24 cellular contexts compared by ENCODE assay signal in genomic region chr22:17631076-17631565, GRCh38. TPM values are rescaled to one million over a fixed set of nuclear protein-coding genes. Genes with fewer than 3 reads are reported as not detected.
DNase-seq lines count a peak whose midpoint lies in the region; ATAC-seq, FAIRE-seq and TF ChIP-seq lines count a peak whose summit lies in the region.
"Had no signal": no experiment of that assay in that cellular context is flagged by ENCODE, and none has a peak within 500 bp of the region (broad histone marks: within the 10 kb centered on the region; RNA-seq: fewer than 3 reads in every experiment).

No MANE protein-coding gene starts in this region.

- peaks cover 14% of the 10 kb centered on the region for H3K4me1 Mint-ChIP-seq in activated naive CD4-positive, alpha-beta T cell treated with anti-CD3 and anti-CD28 coated beads, Interleukin-2, amount 50 U/mL, for 24 hours
- H3K4me1 Mint-ChIP-seq in activated naive CD4-positive, alpha-beta T cell treated with anti-CD3 and anti-CD28 coated beads for 36 hours (ENCODE audit: low read depth) = peaks cover 7% of the 10 kb centered on the region
- peaks cover 31% of the 10 kb centered on the region for H3K4me1 Mint-ChIP-seq in brain
- H3K4me1 Mint-ChIP-seq in mesothelial cell of epicardium = peaks cover 22% of the 10 kb centered on the region

- peak overlapping the region; percentile 33 for H3K4me3 Mint-ChIP-seq in activated naive CD4-positive, alpha-beta T cell treated with anti-CD3 and anti-CD28 coated beads, Interleukin-2, amount 50 U/mL, for 24 hours
- no peak overlapping the region for H3K4me3 Mint-ChIP-seq in activated naive CD4-positive, alpha-beta T cell treated with anti-CD3 and anti-CD28 coated beads for 36 hours
- H3K4me3 Mint-ChIP-seq in brain (peak overlapping the region in 4 of 5 experiments; percentile 54 to 80 (median 60)), mesothelial cell of epicardium (no peak overlapping the region)

- DNase-seq in activated naive CD4-positive, alpha-beta T cell treated with anti-CD3 and anti-CD28 coated beads for 36 hours = no peak
- DNase-seq in mesothelial cell of epicardium (ENCODE audit: low spot score in 2 of 2, unreplicated experiment in 2 of 2) = no peak
- DNase-seq in gastrocnemius medialis = peak in 1 of 2 donors; percentile 67
- no peak for DNase-seq in KBM-7
- no peak for DNase-seq in frontal cortex (ENCODE audit: low spot score in 2 of 2)
- no peak for DNase-seq in midbrain (lab: John Stamatoyannopoulos, UW)
- DNase-seq: 8988T; CD4-positive, alpha-beta memory T cell; DMS153; NCI-H1105; NCI-H2081; NCI-H2171; NCI-H345; NCI-H524; NCI-H82; Peyer's patch had no signal

- FAIRE-seq in frontal cortex (lab: Jason Lieb, UNC) = no peak
- FAIRE-seq: GM12891, HepG2 had no signal

- no peaks in the 10 kb centered on the region for H3K9me3 Mint-ChIP-seq in activated naive CD4-positive, alpha-beta T cell treated with anti-CD3 and anti-CD28 coated beads, Interleukin-2, amount 50 U/mL, for 24 hours
- H3K9me3 Mint-ChIP-seq in activated naive CD4-positive, alpha-beta T cell treated with anti-CD3 and anti-CD28 coated beads for 36 hours = no peaks in the 10 kb centered on the region
- H3K9me3 Mint-ChIP-seq in brain (no peaks in the 10 kb centered on the region), mesothelial cell of epicardium (no peaks in the 10 kb centered on the region)

- TF ChIP-seq CTCF in brain (conservative IDR thresholded peaks at IDR 0.05) (no peak), mesothelial cell of epicardium (IDR thresholded peaks at IDR 0.05; ENCODE audit: unreplicated experiment) (no peak), gastrocnemius medialis (IDR thresholded peaks at IDR 0.05 in 4 of 5, conservative IDR thresholded peaks at IDR 0.05 in 1 of 5) (no peak)

- H3K27me3 Mint-ChIP-seq in activated naive CD4-positive, alpha-beta T cell treated with anti-CD3 and anti-CD28 coated beads, Interleukin-2, amount 50 U/mL, for 24 hours = no peaks in the 10 kb centered on the region
- H3K27me3 Mint-ChIP-seq in activated naive CD4-positive, alpha-beta T cell treated with anti-CD3 and anti-CD28 coated beads for 36 hours (ENCODE audit: low read depth) = no peaks in the 10 kb centered on the region
- peaks cover 5% of the 10 kb centered on the region for H3K27me3 Mint-ChIP-seq in brain
- no peaks in the 10 kb centered on the region for H3K27me3 Mint-ChIP-seq in mesothelial cell of epicardium (ENCODE audit: low read depth)
- H3K27me3 Mint-ChIP-seq: CD4-positive, alpha-beta memory T cell had no signal

- H3K36me3 ChIP-seq in gastrocnemius medialis = no peaks in the 10 kb centered on the region
- H3K36me3 ChIP-seq: HAP-1 had no signal

- peak; percentile 9 to 45 for ATAC-seq in gastrocnemius medialis
- ATAC-seq: HepG2, Right ventricle myocardium inferior had no signal

- intact Hi-C loops in activated naive CD4-positive, alpha-beta T cell treated with anti-CD3 and anti-CD28 coated beads for 36 hours (cut with micrococcal nuclease) = no loop called here
- intact Hi-C loops in gastrocnemius medialis (cut with DNase I; ENCODE audit: low total_unique reads) = loop anchor here (10.0 kb wide), 1 partner anchor 556 kb away; no protein-coding TSS in a partner anchor

- in situ Hi-C loops in gastrocnemius medialis (cut with MboI; ENCODE audit: low sequenced_read_pairs in 4 of 4) (loop anchor here in 2 of 4 donors (10.0 to 25.0 kb wide), 2 partner anchors 56 to 469 kb away; partner anchors contain the start of gene HDHD5 (in 1 of the 2)), KBM-7 (cut with MboI; ENCODE audit: low pct_unique_long_range_greater_than_20kb, low sequenced_read_pairs) (no loop called here)

- CTCF ChIA-PET in activated naive CD4-positive, alpha-beta T cell treated with anti-CD3 and anti-CD28 coated beads for 36 hours (lab: Charles Lee) = interaction anchor here (0.6 kb wide), 1 partner anchor 61 kb away, joined by 4 read pairs; no protein-coding TSS in a partner anchor

- no peaks in the 10 kb centered on the region for H3K9me3 ChIP-seq in gastrocnemius medialis
- H3K9me3 ChIP-seq: BLaER1 treated with 17β-estradiol and CSF1 and Interleukin-3, amounts not matched to agents 10 nM and 100 nM; HAP-1; Peyer's patch had no signal

- H3K27me3 ChIP-seq in gastrocnemius medialis = no peaks in the 10 kb centered on the region
- H3K27me3 ChIP-seq: BLaER1 treated with 17β-estradiol and CSF1 and Interleukin-3, amounts not matched to agents 10 nM and 100 nM; Peyer's patch had no signal

- H3K36me3 Mint-ChIP-seq in activated naive CD4-positive, alpha-beta T cell treated with anti-CD3 and anti-CD28 coated beads, Interleukin-2, amount 50 U/mL, for 24 hours = no peaks in the 10 kb centered on the region
- H3K36me3 Mint-ChIP-seq in activated naive CD4-positive, alpha-beta T cell treated with anti-CD3 and anti-CD28 coated beads for 36 hours (ENCODE audit: low read depth) = peaks cover 3% of the 10 kb centered on the region
- H3K36me3 Mint-ChIP-seq in brain (peaks cover 6% of the 10 kb centered on the region), mesothelial cell of epicardium (no peaks in the 10 kb centered on the region)

- peaks cover 17 to 31% of the 10 kb centered on the region in 2 donors for H3K4me1 ChIP-seq in gastrocnemius medialis
- H3K4me1 ChIP-seq: HAP-1 had no signal

- H3K27ac ChIP-seq in gastrocnemius medialis = peak overlapping the region in 3 of 4 donors; percentile 1 to 30 (median 29)
- H3K27ac ChIP-seq: BLaER1 treated with 17β-estradiol and CSF1 and Interleukin-3, amounts not matched to agents 10 nM and 100 nM; KMS-11; Peyer's patch had no signal

- no peak overlapping the region for H3K4me3 ChIP-seq in gastrocnemius medialis
- H3K4me3 ChIP-seq: BLaER1 treated with 17β-estradiol and CSF1 and Interleukin-3, amounts not matched to agents 10 nM and 100 nM; HAP-1; Peyer's patch had no signal

- no peak overlapping the region for H3K27ac Mint-ChIP-seq in activated naive CD4-positive, alpha-beta T cell treated with anti-CD3 and anti-CD28 coated beads, Interleukin-2, amount 50 U/mL, for 24 hours
- H3K27ac Mint-ChIP-seq in activated naive CD4-positive, alpha-beta T cell treated with anti-CD3 and anti-CD28 coated beads for 36 hours = no peak overlapping the region
- H3K27ac Mint-ChIP-seq in brain = peak overlapping the region in 2 of 5 experiments; percentile 73 to 83
- peak overlapping the region; percentile 76 for H3K27ac Mint-ChIP-seq in mesothelial cell of epicardium

- no peak for TF ChIP-seq POLR2A in gastrocnemius medialis (IDR thresholded peaks at IDR 0.05)

RNA-seq across cellular contexts. Expression of gene ATP6V1E1, which starts 2.6 kb away (rescaled TPM):
- 10 to 100 TPM; 74.5 to 75.5 TPM for total RNA-seq in activated naive CD4-positive, alpha-beta T cell treated with anti-CD3 and anti-CD28 coated beads for 36 hours
- polyA plus RNA-seq in brain (ENCODE audit: insufficient read depth, low read depth, low replicate concordance) = 250 TPM
- total RNA-seq in mesothelial cell of epicardium = 52.6 to 54.1 TPM (median 53.2 TPM) in 3 replicates
- total RNA-seq in gastrocnemius medialis = 100 to 1,000 TPM; 243 to 279 (median 250) TPM
- total RNA-seq in frontal cortex = 84.4 TPM

RNA-seq across cellular contexts. Expression of gene BCL2L13, which starts 7.4 kb away (rescaled TPM):
- total RNA-seq in activated naive CD4-positive, alpha-beta T cell treated with anti-CD3 and anti-CD28 coated beads for 36 hours = 10 to 100 TPM; 32.2 to 32.6 TPM
- polyA plus RNA-seq in brain (ENCODE audit: insufficient read depth, low read depth, low replicate concordance) = 39.7 TPM
- total RNA-seq in mesothelial cell of epicardium = 30.4 to 33.9 TPM (median 30.8 TPM) in 3 replicates
- 100 to 1,000 TPM; 162 to 310 (median 231) TPM for total RNA-seq in gastrocnemius medialis
- total RNA-seq in frontal cortex = 31.8 TPM

Comparison
In these comparisons a context has a peak if more than half of its experiments do, and no peak if none do; other contexts are left out.
1. H3K4me3 Mint-ChIP-seq: peak in activated naive CD4-positive, alpha-beta T cell treated with anti-CD3 and anti-CD28 coated beads, Interleukin-2, amount 50 U/mL, for 24 hours (single experiment) and brain (4 of 5); none in activated naive CD4-positive, alpha-beta T cell treated with anti-CD3 and anti-CD28 coated beads for 36 hours (single experiment) and mesothelial cell of epicardium (single experiment).